10 cellular contexts compared by ENCODE assay signal in genomic region chr9:1458503-1458902, GRCh38.
DNase-seq lines count a peak whose midpoint lies in the region; ATAC-seq and TF ChIP-seq lines count a peak whose summit lies in the region.
"Had no signal": no experiment of that assay in that cellular context is flagged by ENCODE, and none has a peak within 500 bp of the region (broad histone marks: within the 10 kb centered on the region; RNA-seq: fewer than 3 reads in every experiment).

No MANE protein-coding gene starts in this region.

- intact Hi-C loops in activated CD4-positive, alpha-beta T cell treated with anti-CD3 and anti-CD28 coated beads for 36 hours (cut with DNase I, micrococcal nuclease): no loop called here

- no peak overlapping the region for H3K27ac Mint-ChIP-seq in activated CD4-positive, alpha-beta T cell treated with anti-CD3 and anti-CD28 coated beads for 36 hours

- TF ChIP-seq CTCF in choroid plexus epithelial cell (conservative IDR thresholded peaks at IDR 0.05; ENCODE audit: low read depth, low read length): no peak

- CTCF ChIA-PET in activated CD4-positive, alpha-beta T cell treated with anti-CD3 and anti-CD28 coated beads for 36 hours (lab: Charles Lee): no interaction called here

- peak; percentile 74 for ATAC-seq in activated CD4-positive, alpha-beta T cell treated with anti-CD3 and anti-CD28 coated beads for 36 hours
- peak; percentile 66 for ATAC-seq in stimulated activated naive CD8-positive, alpha-beta T cell treated with anti-CD3 and anti-CD28 coated beads, Interleukin-15, Interleukin-2, amounts not matched to agents 100 U/mL and 50 U/mL, for 24 hours
- ATAC-seq in HG03521 (IDR thresholded peaks at IDR 0.05; ENCODE audit: unreplicated experiment) (no peak), HG02763 (IDR thresholded peaks at IDR 0.05; ENCODE audit: unreplicated experiment) (no peak)

- H3K4me3 ChIP-seq in choroid plexus epithelial cell (ENCODE audit: low read depth, low read length): no peak overlapping the region

- POLR2A ChIA-PET in activated CD4-positive, alpha-beta T cell treated with anti-CD3 and anti-CD28 coated beads for 36 hours (lab: Charles Lee): no interaction called here

- H3K4me1 Mint-ChIP-seq in activated CD4-positive, alpha-beta T cell treated with anti-CD3 and anti-CD28 coated beads for 36 hours: peaks cover 4% of the 10 kb centered on the region

- H3K27me3 Mint-ChIP-seq in activated CD4-positive, alpha-beta T cell treated with anti-CD3 and anti-CD28 coated beads for 36 hours: peaks cover 13% of the 10 kb centered on the region

- no peak overlapping the region for H3K4me3 Mint-ChIP-seq in activated CD4-positive, alpha-beta T cell treated with anti-CD3 and anti-CD28 coated beads for 36 hours

- no peak for DNase-seq in activated CD4-positive, alpha-beta T cell treated with anti-CD3 and anti-CD28 coated beads for 36 hours
- no peak for DNase-seq in activated CD4-positive, alpha-beta T cell treated with anti-CD3 and anti-CD28 coated beads for 4 hours
- peak; percentile 87 for DNase-seq in NCI-H2171 treated with DMSO at 0.1 percent for 48 hours (lab: John Stamatoyannopoulos, UW)
- peak; percentile 2 for DNase-seq in choroid plexus epithelial cell (ENCODE audit: low read depth)
- no peak for DNase-seq in stimulated activated naive CD8-positive, alpha-beta T cell treated with anti-CD3 and anti-CD28 coated beads, Interleukin-15, Interleukin-2, amounts not matched to agents 100 U/mL and 50 U/mL, for 24 hours
- DNase-seq in putamen (ENCODE audit: low spot score): no peak
- DNase-seq: activated CD4-positive, alpha-beta T cell treated with anti-CD3 and anti-CD28 coated beads for 1 hour; left cardiac atrium had no signal

- no peaks in the 10 kb centered on the region for H3K36me3 Mint-ChIP-seq in activated CD4-positive, alpha-beta T cell treated with anti-CD3 and anti-CD28 coated beads for 36 hours (ENCODE audit: low read depth)

- no peaks in the 10 kb centered on the region for H3K9me3 Mint-ChIP-seq in activated CD4-positive, alpha-beta T cell treated with anti-CD3 and anti-CD28 coated beads for 36 hours (ENCODE audit: low read depth)

Comparison
In these comparisons a context has a peak if more than half of its experiments do, and no peak if none do; other contexts are left out.
1. ATAC-seq: peak in activated CD4-positive, alpha-beta T cell treated with anti-CD3 and anti-CD28 coated beads for 36 hours (single experiment) and stimulated activated naive CD8-positive, alpha-beta T cell treated with anti-CD3 and anti-CD28 coated beads, Interleukin-15, Interleukin-2, amounts not matched to agents 100 U/mL and 50 U/mL, for 24 hours (single experiment); none in HG03521 (single experiment) and HG02763 (single experiment).
2. DNase-seq: peak in NCI-H2171 treated with DMSO at 0.1 percent for 48 hours (single experiment) and choroid plexus epithelial cell (single experiment); none in activated CD4-positive, alpha-beta T cell treated with anti-CD3 and anti-CD28 coated beads for 36 hours (single experiment), activated CD4-positive, alpha-beta T cell treated with anti-CD3 and anti-CD28 coated beads for 4 hours (0 of 2), stimulated activated naive CD8-positive, alpha-beta T cell treated with anti-CD3 and anti-CD28 coated beads, Interleukin-15, Interleukin-2, amounts not matched to agents 100 U/mL and 50 U/mL, for 24 hours (single experiment) and putamen (single experiment).